28 cellular contexts compared by ENCODE assay signal in genomic region chr17:36002631-36003030, GRCh38. TPM values are rescaled to one million over a fixed set of nuclear protein-coding genes. Genes with fewer than 3 reads are reported as not detected.
"Had no signal": no experiment of that assay in that cellular context is flagged by ENCODE, and none has a peak within 500 bp of the region (broad histone marks: within the 10 kb centered on the region; RNA-seq: fewer than 3 reads in every experiment).

No MANE protein-coding gene starts in this region.

- H3K4me3 ChIP-seq: dorsolateral prefrontal cortex, mucosa of descending colon, prostate gland, testis, tibial nerve had no signal

- H3K9me3 ChIP-seq: mucosa of descending colon, prostate gland, testis had no signal

- H3K27me3 ChIP-seq: testis, tibial nerve had no signal

- FAIRE-seq: islet of Langerhans, urothelium cell line had no signal

- H3K36me3 ChIP-seq: prostate gland, tibial nerve had no signal

- ATAC-seq: natural killer cell treated with Interleukin-12 subunit alpha and Interleukin-12 subunit beta and Interleukin-15 and Interleukin-18, amount 100 ng/mL, for 72 hours; stimulated activated effector memory CD8-positive, alpha-beta T cell treated with anti-CD3 and anti-CD28 coated beads, Interleukin-12 subunit alpha, Interleukin-12 subunit beta, amount 100 ng/mL, for 72 hours; stimulated activated naive CD8-positive, alpha-beta T cell treated with anti-CD3 and anti-CD28 coated beads, Interleukin-15, amount 100 ng/mL, for 72 hours had no signal

- H2AFZ ChIP-seq: parathyroid adenoma had no signal

- H3K27ac ChIP-seq: dorsolateral prefrontal cortex, parathyroid adenoma, prostate gland, testis, tibial nerve had no signal

- H3K79me2 ChIP-seq: parathyroid adenoma had no signal

- H3K4me1 ChIP-seq: parathyroid adenoma, prostate gland, testis, tibial nerve had no signal

- DNase-seq: cortex of kidney; dorsolateral prefrontal cortex; effector CD8-positive, alpha-beta T cell; foreskin melanocyte; head of caudate nucleus; hypothalamus; kidney glomerular epithelial cell; mammary epithelial cell; stimulated activated CD4-positive, alpha-beta T cell treated with anti-CD3 and anti-CD28 coated beads, Interleukin-4, amount 100 ng/mL, for 1 hour; stimulated activated CD8-positive, alpha-beta memory T cell treated with anti-CD3 and anti-CD28 coated beads, Interleukin-4, amount 100 ng/mL, for 48 hours; stimulated activated naive CD8-positive, alpha-beta T cell treated with anti-CD3 and anti-CD28 coated beads, Interleukin-15, amount 100 ng/mL, for 72 hours; testis had no signal

- H3K9ac ChIP-seq: parathyroid adenoma had no signal

RNA-seq across cellular contexts. Expression of gene CCL15, which starts 1.3 kb away (rescaled TPM):
- total RNA-seq: chondrocyte; dorsolateral prefrontal cortex; lower leg skin; mammary epithelial cell; mesenteric fat pad; myocyte; natural killer cell treated with Interleukin-12 subunit alpha and Interleukin-12 subunit beta and Interleukin-15 and Interleukin-18, amount 100 ng/mL, for 72 hours; prostate gland; renal cortical epithelial cell; subcutaneous adipose tissue; tibial nerve had no signal
- polyA plus RNA-seq: mammary epithelial cell had no signal

RNA-seq across cellular contexts. Expression of gene CCL23, which starts 15.1 kb away (rescaled TPM):
- total RNA-seq: chondrocyte, dorsolateral prefrontal cortex, mammary epithelial cell, myocyte, renal cortical epithelial cell had no signal
- polyA plus RNA-seq: mammary epithelial cell had no signal

RNA-seq across cellular contexts. Expression of gene CCL14, which starts 16.1 kb away (rescaled TPM):
- total RNA-seq: chondrocyte; mammary epithelial cell; myocyte; natural killer cell treated with Interleukin-12 subunit alpha and Interleukin-12 subunit beta and Interleukin-15 and Interleukin-18, amount 100 ng/mL, for 72 hours; renal cortical epithelial cell had no signal
- polyA plus RNA-seq: mammary epithelial cell had no signal

RNA-seq across cellular contexts. Expression of gene CCL16, which starts 21.3 kb away (rescaled TPM):
- total RNA-seq: chondrocyte; dorsolateral prefrontal cortex; mammary epithelial cell; mesenteric fat pad; myocyte; natural killer cell treated with Interleukin-12 subunit alpha and Interleukin-12 subunit beta and Interleukin-15 and Interleukin-18, amount 100 ng/mL, for 72 hours; prostate gland; renal cortical epithelial cell; tibial nerve had no signal
- polyA plus RNA-seq: mammary epithelial cell had no signal

RNA-seq across cellular contexts. Expression of gene LYZL6, which starts 59.1 kb away (rescaled TPM):
- total RNA-seq: chondrocyte; dorsolateral prefrontal cortex; lower leg skin; mammary epithelial cell; mesenteric fat pad; mucosa of descending colon; myocyte; natural killer cell treated with Interleukin-12 subunit alpha and Interleukin-12 subunit beta and Interleukin-15 and Interleukin-18, amount 100 ng/mL, for 72 hours; omental fat pad; renal cortical epithelial cell; subcutaneous adipose tissue; tibial nerve had no signal
- polyA plus RNA-seq: esophagus, mammary epithelial cell had no signal
